ENCODE assay signal across 9 cellular contexts in the genomic region with DNA sequence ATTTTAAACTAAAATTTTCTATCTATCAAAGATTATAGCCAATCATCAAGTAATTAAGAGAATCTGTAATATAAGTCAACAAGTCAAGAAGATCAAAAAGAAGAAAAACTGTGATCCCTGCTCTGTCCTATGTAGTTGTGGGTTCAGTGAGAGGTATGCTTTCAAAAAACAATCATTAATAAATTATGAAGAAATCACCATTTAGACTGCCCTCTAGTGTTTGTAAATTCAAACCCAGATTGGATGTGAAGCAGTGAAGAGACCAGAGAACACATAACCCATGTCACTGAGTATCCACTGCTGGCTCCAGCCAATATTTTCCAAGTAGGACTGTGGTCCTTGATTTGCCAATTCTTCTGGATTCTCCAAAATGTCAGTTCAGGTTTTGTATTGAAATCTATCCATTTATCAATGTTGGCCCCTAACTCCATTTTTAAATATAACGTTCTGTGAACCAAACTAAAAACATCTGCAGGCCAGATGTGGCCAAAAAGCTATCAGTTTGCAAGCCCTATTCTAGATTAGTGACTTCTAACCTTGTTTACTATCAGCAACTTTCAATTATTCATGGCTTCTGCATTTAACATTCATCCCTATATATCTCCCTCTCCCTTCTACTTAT.
DNase-seq lines count a peak whose midpoint lies in the region; ATAC-seq and TF ChIP-seq lines count a peak whose summit lies in the region.
"Had no signal": no experiment of that assay in that cellular context is flagged by ENCODE, and none has a peak within 500 bp of the region (broad histone marks: within the 10 kb centered on the region; RNA-seq: fewer than 3 reads in every experiment).

No MANE protein-coding gene starts in this region.

- no peak overlapping the region for H3K27ac Mint-ChIP-seq in activated CD8-positive, alpha-beta T cell treated with anti-CD3 and anti-CD28 coated beads for 36 hours
- no peak overlapping the region for H3K27ac Mint-ChIP-seq in activated CD8-positive, alpha-beta T cell treated with anti-CD3 and anti-CD28 coated beads, Interleukin-2, amount 10 ng/mL, durations not matched to agents 7 days and 5 days

- TF ChIP-seq EP300 in tibial nerve (IDR thresholded peaks at IDR 0.05), result no peak

- no peak for TF ChIP-seq POLR2A in tibial nerve (IDR thresholded peaks at IDR 0.05)

- H3K36me3 Mint-ChIP-seq in activated CD8-positive, alpha-beta T cell treated with anti-CD3 and anti-CD28 coated beads for 36 hours (ENCODE audit: low read depth), result no peaks in the 10 kb centered on the region
- no peaks in the 10 kb centered on the region for H3K36me3 Mint-ChIP-seq in activated CD8-positive, alpha-beta T cell treated with anti-CD3 and anti-CD28 coated beads, Interleukin-2, amount 10 ng/mL, durations not matched to agents 7 days and 5 days (ENCODE audit: low read depth)

- intact Hi-C loops in activated CD8-positive, alpha-beta T cell treated with anti-CD3 and anti-CD28 coated beads for 36 hours (cut with micrococcal nuclease), result no loop called here

- H3K4me1 ChIP-seq in tibial nerve, result peaks cover 0 to 11% (median 0%) of the 10 kb centered on the region in 4 donors
- H3K4me1 ChIP-seq: SJSA1 had no signal

- POLR2A ChIA-PET in activated CD8-positive, alpha-beta T cell treated with anti-CD3 and anti-CD28 coated beads for 36 hours (lab: Charles Lee), result no interaction called here
- POLR2A ChIA-PET in activated CD8-positive, alpha-beta T cell treated with anti-CD3 and anti-CD28 coated beads, Interleukin-2, amount 10 ng/mL, durations not matched to agents 7 days and 5 days (lab: Charles Lee), result no interaction called here

- H3K27me3 Mint-ChIP-seq in activated CD8-positive, alpha-beta T cell treated with anti-CD3 and anti-CD28 coated beads for 36 hours, result no peaks in the 10 kb centered on the region
- no peaks in the 10 kb centered on the region for H3K27me3 Mint-ChIP-seq in activated CD8-positive, alpha-beta T cell treated with anti-CD3 and anti-CD28 coated beads, Interleukin-2, amount 10 ng/mL, durations not matched to agents 7 days and 5 days (ENCODE audit: low read depth)

- no peaks in the 10 kb centered on the region for H3K36me3 ChIP-seq in tibial nerve
- H3K36me3 ChIP-seq: SJSA1 had no signal

- DNase-seq in activated CD8-positive, alpha-beta T cell treated with anti-CD3 and anti-CD28 coated beads for 36 hours, result no peak
- DNase-seq in activated CD8-positive, alpha-beta T cell treated with anti-CD3 and anti-CD28 coated beads, Interleukin-2, amount 10 ng/mL, durations not matched to agents 7 days and 5 days, result no peak
- peak; percentile 22 for DNase-seq in RPMI8226
- DNase-seq in globus pallidus (ENCODE audit: low spot score), result peak; percentile 43
- no peak for DNase-seq in tibial nerve (ENCODE audit: low spot score in 2 of 2)
- DNase-seq in activated effector memory CD4-positive, alpha-beta T cell treated with Interleukin-2 at 50 U/mL for 16 hours, result no peak
- no peak for DNase-seq in UCSD-AML1 (lab: John Stamatoyannopoulos, UW; ENCODE audit: unreplicated experiment)

- peak; percentile 21 for TF ChIP-seq CTCF in activated CD8-positive, alpha-beta T cell treated with anti-CD3 and anti-CD28 coated beads for 36 hours (IDR thresholded peaks at IDR 0.05)
- TF ChIP-seq CTCF in tibial nerve (IDR thresholded peaks at IDR 0.05), result peak in 4 of 5 experiments; percentile 23 to 39 (median 30)

- 0 to 32% methylated on average over 1 of the region's 1 CpG for WGBS in tibial nerve, 2 donors

- CTCF ChIA-PET in activated CD8-positive, alpha-beta T cell treated with anti-CD3 and anti-CD28 coated beads for 36 hours (lab: Charles Lee), result no interaction called here
- CTCF ChIA-PET in activated CD8-positive, alpha-beta T cell treated with anti-CD3 and anti-CD28 coated beads, Interleukin-2, amount 10 ng/mL, durations not matched to agents 7 days and 5 days (lab: Charles Lee), result no interaction called here

- no peak overlapping the region for H3K4me3 ChIP-seq in tibial nerve
- H3K4me3 ChIP-seq: SJSA1 had no signal

- no peak overlapping the region for H3K27ac ChIP-seq in tibial nerve
- H3K27ac ChIP-seq: SJSA1 had no signal

- H3K27me3 ChIP-seq in tibial nerve, result no peaks in the 10 kb centered on the region
- H3K27me3 ChIP-seq: SJSA1 had no signal

- no peaks in the 10 kb centered on the region for H3K4me1 Mint-ChIP-seq in activated CD8-positive, alpha-beta T cell treated with anti-CD3 and anti-CD28 coated beads for 36 hours (ENCODE audit: low read depth)
- no peaks in the 10 kb centered on the region for H3K4me1 Mint-ChIP-seq in activated CD8-positive, alpha-beta T cell treated with anti-CD3 and anti-CD28 coated beads, Interleukin-2, amount 10 ng/mL, durations not matched to agents 7 days and 5 days (ENCODE audit: low read depth)

- ATAC-seq in activated CD8-positive, alpha-beta T cell treated with anti-CD3 and anti-CD28 coated beads for 36 hours, result no peak
- ATAC-seq in activated CD8-positive, alpha-beta T cell treated with anti-CD3 and anti-CD28 coated beads, Interleukin-2, amount 10 ng/mL, durations not matched to agents 7 days and 5 days, result no peak
- ATAC-seq in HG03196 (IDR thresholded peaks at IDR 0.05; ENCODE audit: unreplicated experiment), result no peak

- H3K4me3 Mint-ChIP-seq in activated CD8-positive, alpha-beta T cell treated with anti-CD3 and anti-CD28 coated beads for 36 hours, result no peak overlapping the region
- H3K4me3 Mint-ChIP-seq in activated CD8-positive, alpha-beta T cell treated with anti-CD3 and anti-CD28 coated beads, Interleukin-2, amount 10 ng/mL, durations not matched to agents 7 days and 5 days, result no peak overlapping the region

- peaks cover 16% of the 10 kb centered on the region for H3K9me3 Mint-ChIP-seq in activated CD8-positive, alpha-beta T cell treated with anti-CD3 and anti-CD28 coated beads for 36 hours
- peaks cover 25% of the 10 kb centered on the region for H3K9me3 Mint-ChIP-seq in activated CD8-positive, alpha-beta T cell treated with anti-CD3 and anti-CD28 coated beads, Interleukin-2, amount 10 ng/mL, durations not matched to agents 7 days and 5 days (ENCODE audit: insufficient read depth)

- H3K9me3 ChIP-seq in tibial nerve, result peaks cover 0 to 13% (median 0%) of the 10 kb centered on the region in 4 donors
- H3K9me3 ChIP-seq: SJSA1 had no signal

Comparison
In these comparisons a context has a peak if more than half of its experiments do, and no peak if none do; other contexts are left out.
1. DNase-seq: peak in RPMI8226 (single experiment) and globus pallidus (single experiment); none in activated CD8-positive, alpha-beta T cell treated with anti-CD3 and anti-CD28 coated beads for 36 hours (single experiment), activated CD8-positive, alpha-beta T cell treated with anti-CD3 and anti-CD28 coated beads, Interleukin-2, amount 10 ng/mL, durations not matched to agents 7 days and 5 days (single experiment), tibial nerve (0 of 2), activated effector memory CD4-positive, alpha-beta T cell treated with Interleukin-2 at 50 U/mL for 16 hours (single experiment) and UCSD-AML1 (single experiment).